1 cellular context compared by ENCODE assay signal in genomic region chr6:73653571-73654424, GRCh38.
TF ChIP-seq lines count a peak whose summit lies in the region.

TSS of gene SLC17A5 (minus strand) at chr6:73653992. CDS start at chr6:73653886, 106 bp downstream.

TF ChIP-seq in K562, 482 proteins besides CTCF, POLR2A, EP300 and RAD21 (continued from another document and continues in another):
- TF ChIP-seq ETS1 (conservative IDR thresholded peaks at IDR 0.05; ENCODE audit: control insufficient read depth, low read depth, low read length) (0 out of 2 replicates have a peak, but pooled peaks have one; percentile 36), SOX6 (IDR thresholded peaks at IDR 0.05) (0 out of 2 replicates have a peak, but pooled peaks have one; percentile 9), ZNF589 (CRISPR knock-in tag; IDR thresholded peaks at IDR 0.05; ENCODE audit: low read depth) (peak; percentile 49; the same call in 1 of the 2 replicates), NR2C2 (CRISPR knock-in tag; IDR thresholded peaks at IDR 0.05) (0 out of 2 replicates have a peak, but pooled peaks have one; percentile 30), NR2C2 (tag; IDR thresholded peaks at IDR 0.05) (peak; percentile 62; the same call in 1 of the 2 replicates), FOSL1 (tag; conservative IDR thresholded peaks at IDR 0.05) (peak; percentile 26; the same call in 1 of the 2 replicates), ZSCAN29 (IDR thresholded peaks at IDR 0.05) (peak; percentile 73; the same call in 1 of the 2 replicates), USF2 (CRISPR knock-in tag; IDR thresholded peaks at IDR 0.05) (0 out of 2 replicates have a peak, but pooled peaks have one; percentile 11), SMAD3 (CRISPR knock-in tag; conservative IDR thresholded peaks at IDR 0.05) (0 out of 2 replicates have a peak, but pooled peaks have one; percentile 43), TAF1 (IDR thresholded peaks at IDR 0.05; ENCODE audit: control insufficient read depth, extremely low read depth, insufficient read depth, low read length, severe bottlenecking) (peak; percentile 66), CREB3 (tag; conservative IDR thresholded peaks at IDR 0.05; ENCODE audit: low read depth) (0 out of 2 replicates have a peak, but pooled peaks have one; percentile 43), HES1 (IDR thresholded peaks at IDR 0.05; ENCODE audit: low read depth) (no peak), SMARCA4 (IDR thresholded peaks at IDR 0.05) (no peak), HMGXB4 (CRISPR knock-in tag; IDR thresholded peaks at IDR 0.05) (peak; percentile 82; the same call in 1 of the 2 replicates), HNRNPLL (IDR thresholded peaks at IDR 0.05; ENCODE audit: low read depth, low read length, poor library complexity, severe bottlenecking) (peak; percentile 99), ZNF165 (CRISPR knock-in tag; IDR thresholded peaks at IDR 0.05; ENCODE audit: borderline replicate concordance) (peak; percentile 16; the same call in 1 of the 2 replicates), SP1 (CRISPR knock-in tag; IDR thresholded peaks at IDR 0.05) (peak; percentile 86), NKRF (IDR thresholded peaks at IDR 0.05; ENCODE audit: borderline replicate concordance) (peak; percentile 72), ZNF551 (CRISPR knock-in tag; IDR thresholded peaks at IDR 0.05) (no peak), ZNF561 (CRISPR knock-in tag; conservative IDR thresholded peaks at IDR 0.05) (0 out of 2 replicates have a peak, but pooled peaks have one; percentile 6), SIN3A (IDR thresholded peaks at IDR 0.05; ENCODE audit: borderline replicate concordance in 2 of 2, control insufficient read depth in 1 of 2, low read depth in 2 of 2, low read length in 2 of 2) (peak in 1 of 2 experiments; percentile 39; a peak in 2 of 4 replicates), ZNF780A (CRISPR knock-in tag; IDR thresholded peaks at IDR 0.05) (no peak), ZNF449 (CRISPR knock-in tag; IDR thresholded peaks at IDR 0.05) (0 out of 2 replicates have a peak, but pooled peaks have one; percentile 27), ZSCAN32 (CRISPR knock-in tag; IDR thresholded peaks at IDR 0.05) (no peak), U2AF2 (optimal IDR thresholded peaks at IDR 0.05; ENCODE audit: low read depth, low read length) (no peak), HOMEZ (CRISPR knock-in tag; IDR thresholded peaks at IDR 0.05) (no peak), CREB1 (IDR thresholded peaks at IDR 0.05) (peak; percentile 45), CREB1 (CRISPR knock-in tag; IDR thresholded peaks at IDR 0.05) (peak; percentile 59; the same call in 1 of the 2 replicates), ZBED1 (IDR thresholded peaks at IDR 0.05) (0 out of 2 replicates have a peak, but pooled peaks have one; percentile 54), CAMTA2 (CRISPR knock-in tag; conservative IDR thresholded peaks at IDR 0.05) (no peak), ZNF143 (CRISPR knock-in tag; IDR thresholded peaks at IDR 0.05) (peak; percentile 71), MYBL2 (IDR thresholded peaks at IDR 0.05; ENCODE audit: low read depth) (no peak), MYBL2 (CRISPR knock-in tag; IDR thresholded peaks at IDR 0.05; ENCODE audit: borderline replicate concordance) (no peak), GMEB1 (CRISPR knock-in tag; IDR thresholded peaks at IDR 0.05) (peak; percentile 56), ZNF584 (CRISPR knock-in tag; IDR thresholded peaks at IDR 0.05; ENCODE audit: low read depth) (peak; percentile 49; the same call in 1 of the 2 replicates), ZNF217 (CRISPR knock-in tag; IDR thresholded peaks at IDR 0.05) (no peak), EHMT2 (IDR thresholded peaks at IDR 0.05) (no peak), CREM (IDR thresholded peaks at IDR 0.05; ENCODE audit: low read depth) (peak; percentile 49), MNT (conservative IDR thresholded peaks at IDR 0.05) (peak in 1 of 2 experiments; percentile 81; a peak in 2 of 4 replicates), SIX5 (IDR thresholded peaks at IDR 0.05; ENCODE audit: borderline replicate concordance in 1 of 2, insufficient read depth in 1 of 2, low read depth in 1 of 2, low read length in 2 of 2) (peak in 1 of 2 experiments; percentile 41; a peak in 1 of 4 replicates), GABPA (tag; conservative IDR thresholded peaks at IDR 0.05; ENCODE audit: low read depth) (0 out of 2 replicates have a peak, but pooled peaks have one; percentile 23), PRPF4 (IDR thresholded peaks at IDR 0.05; ENCODE audit: insufficient read depth, low read depth, low read length, poor library complexity, severe bottlenecking) (peak; percentile 45), XRCC5 (IDR thresholded peaks at IDR 0.05; ENCODE audit: low read depth, low read length) (peak; percentile 91), ZEB2 (IDR thresholded peaks at IDR 0.05) (no peak), MAFG (tag; conservative IDR thresholded peaks at IDR 0.05) (no peak), ZNF24 (IDR thresholded peaks at IDR 0.05) (peak; percentile 55; the same call in 1 of the 2 replicates), NCOA1 (IDR thresholded peaks at IDR 0.05; ENCODE audit: low read depth) (0 out of 2 replicates have a peak, but pooled peaks have one; percentile 13), ERF (CRISPR knock-in tag; IDR thresholded peaks at IDR 0.05) (peak; percentile 27; the same call in 1 of the 2 replicates), SREBF1 (IDR thresholded peaks at IDR 0.05; ENCODE audit: borderline replicate concordance, low read depth, low read length) (no peak), ZNF232 (CRISPR knock-in tag; IDR thresholded peaks at IDR 0.05) (0 out of 2 replicates have a peak, but pooled peaks have one; percentile 19), SAP30 (IDR thresholded peaks at IDR 0.05; ENCODE audit: borderline replicate concordance, insufficient read depth, low read depth, low read length, poor library complexity, severe bottlenecking) (peak; percentile 72), THRAP3 (IDR thresholded peaks at IDR 0.05; ENCODE audit: borderline replicate concordance) (no peak)
